ENCODE assay signal across 7 cellular contexts in the genomic region with DNA sequence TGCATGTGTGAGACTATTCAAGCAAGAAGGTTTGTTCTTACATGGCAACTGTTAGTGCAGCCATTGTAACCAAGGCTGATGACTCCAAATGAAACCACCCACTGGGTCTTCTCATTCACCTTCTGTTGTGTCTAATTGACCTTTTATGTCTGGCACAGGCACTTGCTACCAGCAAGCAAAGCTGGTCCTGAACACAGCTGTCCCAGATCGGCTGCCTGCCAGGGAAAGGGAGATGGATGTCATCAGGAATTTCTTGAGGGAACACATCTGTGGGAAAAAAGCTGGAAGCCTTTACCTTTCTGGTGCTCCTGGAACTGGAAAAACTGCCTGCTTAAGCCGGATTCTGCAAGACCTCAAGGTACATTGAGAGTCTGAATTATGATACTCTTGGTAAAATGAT.
"Had no signal": no experiment of that assay in that cellular context is flagged by ENCODE, and none has a peak within 500 bp of the region (broad histone marks: within the 10 kb centered on the region; RNA-seq: fewer than 3 reads in every experiment).

No MANE protein-coding gene starts in this region.

- DNase-seq: activated CD8-positive, alpha-beta memory T cell treated with anti-CD3 and anti-CD28 coated beads, Interleukin-2, amount 50 U/mL, for 48 hours had no signal

- H3K27ac ChIP-seq: brain microvascular endothelial cell, skin epidermis, thyroid gland had no signal

- H3K4me3 Mint-ChIP-seq: activated CD8-positive, alpha-beta T cell treated with anti-CD3 and anti-CD28 coated beads, Interleukin-2, amount 10 ng/mL, durations not matched to agents 7 days and 5 days had no signal

- H3K9me3 ChIP-seq: thyroid gland had no signal

- ATAC-seq: activated CD4-positive, CD25-positive, alpha-beta regulatory T cell treated with anti-CD3 and anti-CD28 coated beads, Interleukin-2, amount 50 U/mL, for 24 hours; activated CD8-positive, alpha-beta T cell treated with anti-CD3 and anti-CD28 coated beads, Interleukin-2, amount 10 ng/mL, durations not matched to agents 7 days and 5 days had no signal

- H3K27me3 ChIP-seq: brain microvascular endothelial cell, dorsolateral prefrontal cortex, thyroid gland had no signal

- H3K4me3 ChIP-seq: dorsolateral prefrontal cortex, skin epidermis, thyroid gland had no signal

- H3K36me3 ChIP-seq: brain microvascular endothelial cell, thyroid gland had no signal
